ENCODE assay signal across 1 cellular context in genomic region chr1:38476784-38477175, GRCh38.
TF ChIP-seq lines count a peak whose summit lies in the region.

No MANE protein-coding gene starts in this region.

TF ChIP-seq in GM23338, 12 proteins besides CTCF, POLR2A, EP300 and RAD21 (continued from another document):
- TF ChIP-seq ETS1 (IDR thresholded peaks at IDR 0.05) (no peak), CREB1 (CRISPR knock-in tag; IDR thresholded peaks at IDR 0.05; ENCODE audit: low read depth) (no peak)
